Comparison of ENCODE assay signal across 1 cellular context in genomic region chr10:63583397-63583796, GRCh38.
TF ChIP-seq lines count a peak whose summit lies in the region.

No MANE protein-coding gene starts in this region.

TF ChIP-seq in K562, 482 proteins besides CTCF, POLR2A, EP300 and RAD21 (continued from another document):
- TF ChIP-seq JUND (IDR thresholded peaks at IDR 0.05; ENCODE audit: borderline replicate concordance, low read depth, low read length) (0 out of 2 replicates have a peak, but pooled peaks have one; percentile 7), JUND (tag; IDR thresholded peaks at IDR 0.05; ENCODE audit: borderline replicate concordance, low read depth, low read length) (no peak), STAT5A (IDR thresholded peaks at IDR 0.05; ENCODE audit: borderline replicate concordance, low read length) (peak; percentile 55), KDM1A (IDR thresholded peaks at IDR 0.05) (peak; percentile 25 to 76; a peak in 3 of 4 replicates), EHMT2 (IDR thresholded peaks at IDR 0.05) (peak; percentile 88), ZNF212 (CRISPR knock-in tag; IDR thresholded peaks at IDR 0.05) (no peak), NCOR1 (IDR thresholded peaks at IDR 0.05) (peak; percentile 66), IRF2 (CRISPR knock-in tag; IDR thresholded peaks at IDR 0.05) (no peak), CEBPG (CRISPR knock-in tag; IDR thresholded peaks at IDR 0.05) (no peak), CEBPG (tag; conservative IDR thresholded peaks at IDR 0.05 in 1 of 2, IDR thresholded peaks at IDR 0.05 in 1 of 2) (no peak), GATAD2B (IDR thresholded peaks at IDR 0.05; ENCODE audit: borderline replicate concordance) (no peak), POU5F1 (IDR thresholded peaks at IDR 0.05; ENCODE audit: borderline replicate concordance, low read depth, low read length, partially characterized antibody) (no peak), HDAC2 (IDR thresholded peaks at IDR 0.05) (peak; percentile 64), PYGO2 (tag; IDR thresholded peaks at IDR 0.05) (no peak), CREB1 (IDR thresholded peaks at IDR 0.05) (0 out of 2 replicates have a peak, but pooled peaks have one; percentile 24), CREB1 (CRISPR knock-in tag; IDR thresholded peaks at IDR 0.05) (no peak), CHD4 (IDR thresholded peaks at IDR 0.05; ENCODE audit: insufficient read depth, insufficient replicate concordance, low read depth, low read length, poor library complexity, severe bottlenecking) (no peak), CREM (IDR thresholded peaks at IDR 0.05; ENCODE audit: low read depth) (no peak), NR1H2 (CRISPR knock-in tag; IDR thresholded peaks at IDR 0.05) (no peak), ZBTB12 (CRISPR knock-in tag; IDR thresholded peaks at IDR 0.05) (no peak), SMARCB1 (IDR thresholded peaks at IDR 0.05; ENCODE audit: insufficient read length, low read depth) (no peak), ZBTB49 (CRISPR knock-in tag; IDR thresholded peaks at IDR 0.05; ENCODE audit: borderline replicate concordance) (no peak), SMAD4 (CRISPR knock-in tag; conservative IDR thresholded peaks at IDR 0.05) (0 out of 2 replicates have a peak, but pooled peaks have one; percentile 35), SREBF1 (IDR thresholded peaks at IDR 0.05; ENCODE audit: borderline replicate concordance, low read depth, low read length) (no peak), ZNF445 (CRISPR knock-in tag; IDR thresholded peaks at IDR 0.05; ENCODE audit: low read depth) (no peak)
- TF ChIP-seq, protein P1, sequence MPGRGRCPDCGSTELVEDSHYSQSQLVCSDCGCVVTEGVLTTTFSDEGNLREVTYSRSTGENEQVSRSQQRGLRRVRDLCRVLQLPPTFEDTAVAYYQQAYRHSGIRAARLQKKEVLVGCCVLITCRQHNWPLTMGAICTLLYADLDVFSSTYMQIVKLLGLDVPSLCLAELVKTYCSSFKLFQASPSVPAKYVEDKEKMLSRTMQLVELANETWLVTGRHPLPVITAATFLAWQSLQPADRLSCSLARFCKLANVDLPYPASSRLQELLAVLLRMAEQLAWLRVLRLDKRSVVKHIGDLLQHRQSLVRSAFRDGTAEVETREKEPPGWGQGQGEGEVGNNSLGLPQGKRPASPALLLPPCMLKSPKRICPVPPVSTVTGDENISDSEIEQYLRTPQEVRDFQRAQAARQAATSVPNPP (IDR thresholded peaks at IDR 0.05; ENCODE audit: borderline replicate concordance, insufficient read depth, insufficient read length): no peak
